ENCODE assay signal across 8 cellular contexts in the genomic region with DNA sequence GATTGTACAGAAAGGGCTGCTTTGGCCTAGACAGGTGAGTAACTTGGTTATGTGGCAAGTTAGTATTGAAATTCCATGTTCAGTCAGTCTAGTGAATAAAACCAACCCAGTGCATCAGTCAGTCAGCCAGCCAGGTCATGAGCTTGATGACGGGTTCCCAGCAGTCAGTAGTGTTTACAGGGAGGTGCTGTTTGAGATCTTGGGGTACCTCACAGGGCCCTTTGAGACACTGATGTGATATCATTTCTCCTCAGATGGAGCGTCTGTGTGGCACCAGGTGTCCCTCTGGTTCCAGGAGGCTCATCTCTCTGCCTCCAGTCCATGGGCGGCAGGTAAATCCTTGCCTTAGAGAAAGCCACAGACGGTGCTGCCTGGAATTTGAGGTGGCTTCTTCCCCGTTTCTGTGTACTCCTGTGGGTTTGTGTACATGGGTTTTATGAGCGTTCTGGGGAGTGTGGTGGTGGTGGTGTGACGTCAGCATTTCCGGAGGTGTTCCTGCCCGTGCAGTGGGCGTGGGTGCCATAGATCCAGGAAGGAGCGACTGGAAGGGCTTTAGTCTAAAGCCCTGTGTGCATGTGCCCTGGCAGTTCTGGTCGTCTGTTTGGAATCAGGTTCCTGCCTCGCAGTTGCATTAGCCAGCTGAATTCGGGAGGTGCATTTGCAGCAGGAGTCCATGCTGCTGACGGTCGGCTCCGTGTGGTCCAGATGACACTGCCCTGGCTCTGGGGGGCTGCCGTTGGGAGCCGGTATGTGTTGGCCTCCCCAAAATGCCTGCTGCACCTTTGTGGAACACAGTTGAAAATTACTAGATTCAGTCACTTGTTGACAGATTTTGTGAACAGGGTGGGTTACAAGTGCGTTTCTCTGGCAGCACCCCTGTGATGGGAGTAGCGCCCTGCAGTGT. TPM values are rescaled to one million over a fixed set of nuclear protein-coding genes. Genes with fewer than 3 reads are reported as not detected.
A peak's percentile ranks its signal among the peaks of the same experiment; 100 is the strongest.
DNase-seq lines count a peak whose midpoint lies in the region; ATAC-seq and TF ChIP-seq lines count a peak whose summit lies in the region.

No MANE protein-coding gene starts in this region.

- peaks cover 10% of the 10 kb centered on the region; the same call in 1 of the 2 replicates for H3K36me3 ChIP-seq in ACC112 (ENCODE audit: insufficient read depth, low read length)
- peaks cover 3% of the 10 kb centered on the region; the same call in 1 of the 2 replicates for H3K36me3 ChIP-seq in PC-3 (ENCODE audit: low read depth, low read length)

- peak overlapping the region; percentile 89 for H3K4me3 ChIP-seq in ACC112 (ENCODE audit: low read depth, low read length)
- H3K4me3 ChIP-seq in PC-3 (ENCODE audit: low read length): peak overlapping the region; percentile 76

- H3K4me1 ChIP-seq in ACC112 (ENCODE audit: control insufficient read depth, insufficient read depth, low read length, unreplicated experiment) (peaks cover 24% of the 10 kb centered on the region), PC-3 (ENCODE audit: insufficient read depth, low read length) (peaks cover 29% of the 10 kb centered on the region)

- CTCF ChIA-PET in PC-3 (lab: Charles Lee): no interaction called here
- CTCF ChIA-PET in activated naive CD4-positive, alpha-beta T cell treated with anti-CD3 and anti-CD28 coated beads, Interleukin-2, amount 10 ng/mL, durations not matched to agents 7 days and 5 days (lab: Charles Lee): no interaction called here

- H3K4me3 Mint-ChIP-seq in activated naive CD4-positive, alpha-beta T cell treated with anti-CD3 and anti-CD28 coated beads, Interleukin-2, amount 10 ng/mL, durations not matched to agents 7 days and 5 days: peak overlapping the region; percentile 87
- H3K4me3 Mint-ChIP-seq in natural killer cell treated with Interleukin-12 subunit alpha and Interleukin-12 subunit beta and Interleukin-15 and Interleukin-18, amount 100 ng/mL, for 72 hours: peak overlapping the region; percentile 93

- H3K9me2 ChIP-seq in PC-3 (replicated peaks; ENCODE audit: low read length): no peaks in the 10 kb centered on the region

- BruUV-seq in PC-3 (replicated peaks; lab: Mats Ljungman, UMichigan): no TSS peak

- TF ChIP-seq CTCF in PC-3 (conservative IDR thresholded peaks at IDR 0.05; ENCODE audit: low read depth, low read length): no peak

- H3K4me1 Mint-ChIP-seq in activated naive CD4-positive, alpha-beta T cell treated with anti-CD3 and anti-CD28 coated beads, Interleukin-2, amount 10 ng/mL, durations not matched to agents 7 days and 5 days: peaks cover 83% of the 10 kb centered on the region
- peaks cover 58 to 63% of the 10 kb centered on the region in 2 donors for H3K4me1 Mint-ChIP-seq in natural killer cell treated with Interleukin-12 subunit alpha and Interleukin-12 subunit beta and Interleukin-15 and Interleukin-18, amount 100 ng/mL, for 72 hours (ENCODE audit: low read depth in 2 of 2)

- no peaks in the 10 kb centered on the region for H3K9me3 ChIP-seq in PC-3 (ENCODE audit: low read length)

- H2AFZ ChIP-seq in ACC112 (ENCODE audit: low read length, unreplicated experiment) (no peak overlapping the region), PC-3 (ENCODE audit: low read length) (no peak overlapping the region)

- POLR2A ChIA-PET in PC-3 (lab: Charles Lee; ENCODE audit: unreplicated experiment): no interaction called here

- H3K27ac ChIP-seq in ACC112 (ENCODE audit: low read depth, low read length) (no peak overlapping the region), PC-3 (ENCODE audit: low read length) (no peak overlapping the region)

- no peaks in the 10 kb centered on the region for H3K27me3 Mint-ChIP-seq in activated naive CD4-positive, alpha-beta T cell treated with anti-CD3 and anti-CD28 coated beads, Interleukin-2, amount 10 ng/mL, durations not matched to agents 7 days and 5 days
- H3K27me3 Mint-ChIP-seq in natural killer cell treated with Interleukin-12 subunit alpha and Interleukin-12 subunit beta and Interleukin-15 and Interleukin-18, amount 100 ng/mL, for 72 hours: no peaks in the 10 kb centered on the region

- intact Hi-C loops in PC-3 (cut with micrococcal nuclease): no loop called here

- H3K9me3 Mint-ChIP-seq in activated naive CD4-positive, alpha-beta T cell treated with anti-CD3 and anti-CD28 coated beads, Interleukin-2, amount 10 ng/mL, durations not matched to agents 7 days and 5 days: peaks cover 2% of the 10 kb centered on the region
- H3K9me3 Mint-ChIP-seq in natural killer cell treated with Interleukin-12 subunit alpha and Interleukin-12 subunit beta and Interleukin-15 and Interleukin-18, amount 100 ng/mL, for 72 hours: no peaks in the 10 kb centered on the region

- DNase-seq in PC-3 (peak; percentile 15), NCI-H187 (lab: John Stamatoyannopoulos, UW) (no peak), nucleus accumbens (lab: John Stamatoyannopoulos, UW) (no peak), NCI-H1436 treated with DMSO at 0.1 percent for 48 hours (lab: John Stamatoyannopoulos, UW) (no peak), NCI-H2029 (lab: John Stamatoyannopoulos, UW) (no peak)
- DNase-seq in activated naive CD4-positive, alpha-beta T cell treated with anti-CD3 and anti-CD28 coated beads, Interleukin-2, amount 10 ng/mL, durations not matched to agents 7 days and 5 days: peak; percentile 84
- no peak for DNase-seq in natural killer cell treated with Interleukin-12 subunit alpha and Interleukin-12 subunit beta and Interleukin-15 and Interleukin-18, amount 100 ng/mL, for 72 hours (ENCODE audit: low spot score)

- no peaks in the 10 kb centered on the region for H3F3A ChIP-seq in PC-3 (ENCODE audit: low read length, unreplicated experiment)

- H3K27me3 ChIP-seq in ACC112 (ENCODE audit: insufficient read depth, low read length) (no peaks in the 10 kb centered on the region), PC-3 (ENCODE audit: low read length) (no peaks in the 10 kb centered on the region)

- peaks cover 39% of the 10 kb centered on the region for H4K20me1 ChIP-seq in PC-3 (ENCODE audit: low read length)

- peaks cover 61% of the 10 kb centered on the region for H3K36me3 Mint-ChIP-seq in activated naive CD4-positive, alpha-beta T cell treated with anti-CD3 and anti-CD28 coated beads, Interleukin-2, amount 10 ng/mL, durations not matched to agents 7 days and 5 days
- H3K36me3 Mint-ChIP-seq in natural killer cell treated with Interleukin-12 subunit alpha and Interleukin-12 subunit beta and Interleukin-15 and Interleukin-18, amount 100 ng/mL, for 72 hours: peaks cover 5% of the 10 kb centered on the region

- H3K4me2 ChIP-seq in PC-3 (ENCODE audit: low read length): peak overlapping the region; percentile 89

- no peak for ATAC-seq in PC-3
- ATAC-seq in natural killer cell treated with Interleukin-12 subunit alpha and Interleukin-12 subunit beta and Interleukin-15 and Interleukin-18, amount 100 ng/mL, for 72 hours: no peak

- H3K79me2 ChIP-seq in ACC112 (ENCODE audit: control insufficient read depth, insufficient read depth, low read length, unreplicated experiment) (peaks cover 83% of the 10 kb centered on the region), PC-3 (ENCODE audit: low read length) (peaks cover 87% of the 10 kb centered on the region)

- peak overlapping the region; percentile 95 for H3K27ac Mint-ChIP-seq in activated naive CD4-positive, alpha-beta T cell treated with anti-CD3 and anti-CD28 coated beads, Interleukin-2, amount 10 ng/mL, durations not matched to agents 7 days and 5 days
- H3K27ac Mint-ChIP-seq in natural killer cell treated with Interleukin-12 subunit alpha and Interleukin-12 subunit beta and Interleukin-15 and Interleukin-18, amount 100 ng/mL, for 72 hours: peak overlapping the region; percentile 78 to 87

- H3K9ac ChIP-seq in PC-3 (ENCODE audit: low read length): peak overlapping the region; percentile 97

RNA-seq across cellular contexts. Expression of gene CTDP1, which starts 2.1 kb away (rescaled TPM):
- 31.7 and 39.3 TPM in 2 replicates for total RNA-seq in PC-3 (2014; rRNA removed)
- 10 to 100 TPM; 36.6 to 45.3 TPM for total RNA-seq in natural killer cell treated with Interleukin-12 subunit alpha and Interleukin-12 subunit beta and Interleukin-15 and Interleukin-18, amount 100 ng/mL, for 72 hours

Comparison
In these comparisons a context has a peak if more than half of its experiments do, and no peak if none do; other contexts are left out.
1. DNase-seq: peak in PC-3 (single experiment) and activated naive CD4-positive, alpha-beta T cell treated with anti-CD3 and anti-CD28 coated beads, Interleukin-2, amount 10 ng/mL, durations not matched to agents 7 days and 5 days (single experiment); none in natural killer cell treated with Interleukin-12 subunit alpha and Interleukin-12 subunit beta and Interleukin-15 and Interleukin-18, amount 100 ng/mL, for 72 hours (single experiment), NCI-H187 (0 of 2), nucleus accumbens (0 of 56), NCI-H1436 treated with DMSO at 0.1 percent for 48 hours (single experiment) and NCI-H2029 (single experiment).